Comparison of ENCODE assay signal across 19 cellular contexts in the genomic region with DNA sequence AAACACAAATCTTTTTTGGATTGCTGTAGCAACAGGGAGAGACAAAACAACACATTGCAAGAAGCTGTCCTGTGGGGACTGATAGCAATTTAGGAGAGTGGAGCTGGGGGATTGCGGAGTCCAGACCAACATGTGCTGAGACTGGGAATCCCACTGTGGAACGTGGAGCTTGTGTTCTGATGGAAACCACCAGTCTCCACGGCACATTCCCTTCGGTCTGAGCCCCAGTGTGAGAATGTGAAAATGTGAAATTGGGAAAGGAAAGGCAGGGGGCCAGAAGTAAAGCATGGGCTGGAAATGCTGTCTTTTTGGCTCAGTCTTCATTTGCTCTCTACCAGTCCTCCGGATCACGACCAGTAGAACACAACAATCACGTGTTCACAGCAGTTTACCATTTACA.
A peak's percentile ranks its signal among the peaks of the same experiment; 100 is the strongest.
DNase-seq lines count a peak whose midpoint lies in the region; ATAC-seq and TF ChIP-seq lines count a peak whose summit lies in the region.
"Had no signal": no experiment of that assay in that cellular context is flagged by ENCODE, and none has a peak within 500 bp of the region (broad histone marks: within the 10 kb centered on the region; RNA-seq: fewer than 3 reads in every experiment).

No MANE protein-coding gene starts in this region.

- no peak overlapping the region for H3K4me2 ChIP-seq in mesendoderm (ENCODE audit: low read length)
- H3K4me2 ChIP-seq: KMS-11 had no signal

- H3K79me1 ChIP-seq in mesendoderm (ENCODE audit: low read length): no peaks in the 10 kb centered on the region

- peak overlapping the region; percentile 44 for H2AK5ac ChIP-seq in mesendoderm (ENCODE audit: low read length)

- in situ Hi-C loops in KBM-7 (cut with MboI; ENCODE audit: low pct_unique_long_range_greater_than_20kb, low sequenced_read_pairs): no loop called here

- TF ChIP-seq CTCF in heart right ventricle (IDR thresholded peaks at IDR 0.05) (no peak), upper lobe of right lung (IDR thresholded peaks at IDR 0.05) (no peak)

- H2BK120ac ChIP-seq in mesendoderm (ENCODE audit: low read depth, low read length): no peak overlapping the region

- H3K9me3 ChIP-seq in heart right ventricle: peaks cover 0 to 15% (median 4%) of the 10 kb centered on the region in 11 donors
- no peaks in the 10 kb centered on the region for H3K9me3 ChIP-seq in upper lobe of right lung
- H3K9me3 ChIP-seq: BE2C had no signal

- H3K4ac ChIP-seq in mesendoderm (ENCODE audit: low read depth, low read length): no peak overlapping the region

- H3K36me3 ChIP-seq in heart right ventricle (no peaks in the 10 kb centered on the region), mesendoderm (ENCODE audit: control insufficient read depth, insufficient read depth, low read length) (no peaks in the 10 kb centered on the region), upper lobe of right lung (no peaks in the 10 kb centered on the region)
- H3K36me3 ChIP-seq: BE2C had no signal

- H4K8ac ChIP-seq in mesendoderm (ENCODE audit: low read depth, low read length): no peak overlapping the region

- H3K18ac ChIP-seq in mesendoderm (ENCODE audit: low read length): peak overlapping the region; percentile 20

- H3K27ac ChIP-seq in heart right ventricle (peak overlapping the region in 6 of 10 donors; percentile 0 to 63 (median 32)), mesendoderm (ENCODE audit: low read depth, low read length) (no peak overlapping the region), upper lobe of right lung (no peak overlapping the region)
- H3K27ac ChIP-seq: 22Rv1, KMS-11 had no signal

- H3K27me3 ChIP-seq in heart right ventricle (no peaks in the 10 kb centered on the region), mesendoderm (ENCODE audit: insufficient read depth, low read length, poor library complexity) (no peaks in the 10 kb centered on the region), upper lobe of right lung (no peaks in the 10 kb centered on the region)
- H3K27me3 ChIP-seq: BE2C had no signal

- no peak overlapping the region for H2BK5ac ChIP-seq in mesendoderm (ENCODE audit: low read length)

- no peaks in the 10 kb centered on the region for H3K79me2 ChIP-seq in mesendoderm (ENCODE audit: control insufficient read depth, insufficient read depth, low read length)

- WGBS in heart right ventricle, 2 donors: 64 to 68% methylated on average over 7 of the region's 7 CpGs
- WGBS in mesendoderm (ENCODE audit: extremely low coverage, insufficient coverage, low lambda C conversion rate): no CpG with 5 or more reads among the region's 7 CpGs

- H3K4me1 ChIP-seq in heart right ventricle (peaks cover 0 to 2% (median 0%) of the 10 kb centered on the region in 9 donors), mesendoderm (ENCODE audit: control insufficient read depth, low read depth, low read length) (peaks cover 3% of the 10 kb centered on the region), upper lobe of right lung (no peaks in the 10 kb centered on the region)
- H3K4me1 ChIP-seq: BE2C had no signal

- peak overlapping the region; percentile 2 for H2BK15ac ChIP-seq in mesendoderm (replicated peaks; ENCODE audit: low read depth)

- no peak overlapping the region for H3K56ac ChIP-seq in mesendoderm (ENCODE audit: low read length)

- no peak overlapping the region for H4K5ac ChIP-seq in mesendoderm (ENCODE audit: low read length)

- H3K4me3 ChIP-seq in heart right ventricle: no peak overlapping the region
- no peak overlapping the region for H3K4me3 ChIP-seq in mesendoderm (ENCODE audit: low read length)
- no peak overlapping the region for H3K4me3 ChIP-seq in upper lobe of right lung

- H3K9ac ChIP-seq in mesendoderm (ENCODE audit: low read length): no peak overlapping the region
- H3K9ac ChIP-seq: KMS-11 had no signal

- DNase-seq in Right ventricle myocardium inferior (ENCODE audit: missing footprints) (no peak), cardiac septum (ENCODE audit: low spot score) (no peak), heart right ventricle (peak in 1 of 2 donors; percentile 13), mesendoderm (no peak), upper lobe of right lung (no peak), KBM-7 (no peak), NCI-H510A treated with DMSO at 0.1 percent for 48 hours (lab: John Stamatoyannopoulos, UW) (no peak)
- DNase-seq: BE2C; Calu3; CD4-positive, alpha-beta T cell; NCI-H1436; NCI-H2029 treated with DMSO at 0.1 percent for 48 hours; NCI-H524; SHP77 had no signal

- ATAC-seq in Right ventricle myocardium inferior (peak; percentile 92), heart right ventricle (peak; percentile 62 to 93 (median 84)), upper lobe of right lung (peak; percentile 24), GM18502 (IDR thresholded peaks at IDR 0.05; ENCODE audit: poor library complexity, unreplicated experiment) (no peak)
- ATAC-seq: HepG2, Panc1 had no signal

- intact Hi-C loops in Right ventricle myocardium inferior (cut with DNase I) (no loop called here), cardiac septum (cut with DNase I) (no loop called here), heart right ventricle (cut with DNase I) (no loop called here), upper lobe of right lung (cut with DNase I) (no loop called here)

- H3K23ac ChIP-seq in mesendoderm (ENCODE audit: low read length): no peak overlapping the region

Comparison
In these comparisons a context has a peak if more than half of its experiments do, and no peak if none do; other contexts are left out.
1. H3K27ac ChIP-seq: peak in heart right ventricle (6 of 10); none in mesendoderm (single experiment) and upper lobe of right lung (single experiment).